ENCODE assay signal across 9 cellular contexts in genomic region chr1:22711591-22712501, GRCh38. TPM values are rescaled to one million over a fixed set of nuclear protein-coding genes. Genes with fewer than 3 reads are reported as not detected.
DNase-seq lines count a peak whose midpoint lies in the region; ATAC-seq, FAIRE-seq and TF ChIP-seq lines count a peak whose summit lies in the region.
"Had no signal": no experiment of that assay in that cellular context is flagged by ENCODE, and none has a peak within 500 bp of the region (broad histone marks: within the 10 kb centered on the region; RNA-seq: fewer than 3 reads in every experiment).

No MANE protein-coding gene starts in this region.

- no peaks in the 10 kb centered on the region for H3K9me1 ChIP-seq in K562 (ENCODE audit: control insufficient read depth, insufficient read depth, low read length)

- intact Hi-C loops in HCT116 (cut with micrococcal nuclease) (no loop called here), K562 (cut with micrococcal nuclease) (no loop called here)

- no peaks in the 10 kb centered on the region for H3K9me2 ChIP-seq in HCT116 (ENCODE audit: insufficient read depth)

- 24% methylated on average over 37 of the region's 53 CpGs for WGBS in K562 (ENCODE audit: insufficient coverage, low coverage, missing lambda C conversion rate)

- RAD21 ChIA-PET in HCT116 (lab: Charles Lee; ENCODE audit: low non-redundant PET in 1 of 2, low total read pairs in 2 of 2, uncharacterized antibody in 2 of 2, unreplicated experiment in 2 of 2), result no interaction called here

- peak overlapping the region; percentile 59 for H3K9ac ChIP-seq in HCT116 (ENCODE audit: low read length)
- no peak overlapping the region for H3K9ac ChIP-seq in K562 (ENCODE audit: insufficient read depth in 1 of 2, low read depth in 2 of 2, low read length in 2 of 2)

- H3K4me1 ChIP-seq in HCT116 (ENCODE audit: control insufficient read depth in 1 of 2, insufficient read depth in 2 of 2, low read length in 2 of 2) (peaks cover 0 to 15% of the 10 kb centered on the region in 2 experiments; a peak in 3 of 4 replicates), K562 (replicated peaks in 1 of 2; ENCODE audit: control insufficient read depth in 2 of 2, insufficient read depth in 2 of 2, low read length in 2 of 2) (peaks cover 0 to 25% of the 10 kb centered on the region in 2 experiments; a peak in 4 of 5 replicates)

- no peak for TF ChIP-seq EP300 in K562 (IDR thresholded peaks at IDR 0.05; ENCODE audit: low read length)

- TF ChIP-seq CTCF in AG04450 (IDR thresholded peaks at IDR 0.05; ENCODE audit: low read depth, low read length) (no peak), HCT116 (IDR thresholded peaks at IDR 0.05 in 2 of 3, conservative IDR thresholded peaks at IDR 0.05 in 1 of 3; ENCODE audit: borderline replicate concordance in 1 of 3, insufficient read depth in 1 of 3, low read depth in 2 of 3, low read length in 2 of 3) (no peak), K562 (IDR thresholded peaks at IDR 0.05 in 2 of 3, conservative IDR thresholded peaks at IDR 0.05 in 1 of 3; ENCODE audit: insufficient read depth in 2 of 3, low read depth in 1 of 3, low read length in 3 of 3) (no peak)

- peak; percentile 19 for ATAC-seq in HCT116
- no peak for ATAC-seq in K562
- no peak for ATAC-seq in GM18870 (IDR thresholded peaks at IDR 0.05; ENCODE audit: unreplicated experiment)
- no peak for ATAC-seq in HG02973 (IDR thresholded peaks at IDR 0.05; ENCODE audit: unreplicated experiment)

- H4K20me1 ChIP-seq in HCT116 (ENCODE audit: insufficient read depth) (no peaks in the 10 kb centered on the region), K562 (replicated peaks; ENCODE audit: control insufficient read depth, insufficient read depth, low read length) (peaks cover 46% of the 10 kb centered on the region)

- H3K9me3 ChIP-seq in AG04450 (ENCODE audit: control insufficient read depth, insufficient read depth, low read length) (no peaks in the 10 kb centered on the region; the same call in 1 of the 2 replicates), HCT116 (ENCODE audit: control insufficient read depth in 1 of 2, insufficient read depth in 1 of 2, low read depth in 1 of 2, low read length in 2 of 2) (no peaks in the 10 kb centered on the region), K562 (replicated peaks; ENCODE audit: control insufficient read depth, insufficient read depth, low read depth, low read length) (no peaks in the 10 kb centered on the region)

- FAIRE-seq in K562 (lab: Jason Lieb, UNC), result peak; percentile 46
- FAIRE-seq: endometrium had no signal

- CTCF ChIA-PET in AG04450 (lab: Charles Lee) (interaction anchor here (0.7 to 1.2 kb wide), 2 partner anchors 7 to 219 kb away, joined by 4 to 5 read pairs; no protein-coding TSS in a partner anchor), HCT116 (lab: Charles Lee) (interaction anchor here (1.1 kb wide), 1 partner anchor 150 kb away, joined by 3 read pairs; no protein-coding TSS in a partner anchor), K562 (lab: Yijun Ruan, JAX; ENCODE audit: low intra/inter-chr PET ratio) (no interaction called here)

- H3K36me3 ChIP-seq in HCT116 (ENCODE audit: control insufficient read depth in 1 of 2, insufficient read depth in 2 of 2, low read length in 2 of 2), result no peaks in the 10 kb centered on the region
- no peaks in the 10 kb centered on the region for H3K36me3 ChIP-seq in K562 (ENCODE audit: control insufficient read depth, insufficient read depth, low read length)

- H2AFZ ChIP-seq in HCT116 (ENCODE audit: low read depth, low read length, poor library complexity, severe bottlenecking), result no peak overlapping the region
- no peak overlapping the region for H2AFZ ChIP-seq in K562 (ENCODE audit: low read depth, low read length)

- H3K4me3 ChIP-seq in AG04450 (ENCODE audit: low read depth, low read length), result peak overlapping the region; percentile 69
- peak overlapping the region; percentile 40 to 65 for H3K4me3 ChIP-seq in HCT116 (replicated peaks in 1 of 2; ENCODE audit: low read depth in 1 of 2, low read length in 2 of 2)
- no peak overlapping the region for H3K4me3 ChIP-seq in K562

- TF ChIP-seq RAD21 in HCT116 (IDR thresholded peaks at IDR 0.05; ENCODE audit: low read depth) (no peak), K562 (CRISPR knock-in tag; conservative IDR thresholded peaks at IDR 0.05 in 1 of 2, IDR thresholded peaks at IDR 0.05 in 1 of 2) (no peak)

- in situ Hi-C loops in K562 (cut with MboI), result no loop called here

- no peak for DNase-seq in AG04450 (ENCODE audit: low read depth, low spot score)
- DNase-seq in HCT116 (ENCODE audit: low read depth, low spot score), result no peak
- DNase-seq in K562 (ENCODE audit: extremely low read depth in 1 of 4, low spot score in 3 of 4), result no peak
- peak; percentile 50 to 51 for DNase-seq in lung microvascular endothelial cell (ENCODE audit: low read depth in 2 of 2)
- no peak for DNase-seq in NK-92 treated with Interleukin-12 subunit alpha and Interleukin-12 subunit beta, amount 100 ng/mL, for 24 hours (lab: John Stamatoyannopoulos, UW)
- no peak for DNase-seq in stimulated activated naive CD4-positive, alpha-beta T cell (lab: John Stamatoyannopoulos, UW)

- BruUV-seq in HCT116 (replicated peaks; lab: Mats Ljungman, UMichigan) (TSS peak; percentile 54), K562 (replicated peaks; lab: Mats Ljungman, UMichigan) (no TSS peak)

- no peaks in the 10 kb centered on the region for H3K79me2 ChIP-seq in HCT116 (ENCODE audit: insufficient read depth, low read length)
- H3K79me2 ChIP-seq in K562 (ENCODE audit: control insufficient read depth, insufficient read depth, low read length), result no peaks in the 10 kb centered on the region

- POLR2A ChIA-PET in AG04450 (lab: Yijun Ruan, JAX), result interaction anchor here (1.0 to 1.9 kb wide), 3 partner anchors 17 to 149 kb away, joined by 3 to 5 read pairs (median 4); no protein-coding TSS in a partner anchor
- POLR2A ChIA-PET in HCT116 (lab: Charles Lee), result no interaction called here
- POLR2A ChIA-PET in K562 (lab: Yijun Ruan, JAX), result interaction anchor here (0.8 to 1.4 kb wide), 2 partner anchors 12 to 15 kb away, joined by 3 to 5 read pairs; no protein-coding TSS in a partner anchor

- H3K4me2 ChIP-seq in HCT116 (ENCODE audit: low read length) (peak overlapping the region; percentile 94), K562 (ENCODE audit: insufficient read depth, low read length) (no peak overlapping the region)

- H3K27me3 ChIP-seq in AG04450 (ENCODE audit: control insufficient read depth, insufficient read depth, low read length) (no peaks in the 10 kb centered on the region), HCT116 (ENCODE audit: insufficient read depth, low read length) (no peaks in the 10 kb centered on the region), K562 (ENCODE audit: control insufficient read depth in 2 of 2, insufficient read depth in 2 of 2, low read length in 2 of 2) (peaks cover 36 to 65% of the 10 kb centered on the region in 2 experiments)

- no peak for TF ChIP-seq POLR2A in HCT116 (IDR thresholded peaks at IDR 0.05; ENCODE audit: borderline replicate concordance, extremely low read depth, insufficient read depth, insufficient read length)
- TF ChIP-seq POLR2A in K562 (conservative IDR thresholded peaks at IDR 0.05), result no peak

- peak overlapping the region; percentile 31 for H3K27ac ChIP-seq in AG04450 (ENCODE audit: low read depth, low read length)
- no peak overlapping the region; the same call in 1 of the 2 replicates for H3K27ac ChIP-seq in HCT116 (ENCODE audit: low read depth, low read length)
- H3K27ac ChIP-seq in K562 (ENCODE audit: extremely low read depth, low read depth, low read length), result no peak overlapping the region

RNA-seq across cellular contexts. Expression of gene EPHB2, which starts 1.2 kb away (rescaled TPM):
- 30.9 and 41.7 TPM in 2 replicates for polyA plus RNA-seq in AG04450 (2011; rRNA removed)
- 90.5 and 127 TPM in 2 replicates for polyA minus RNA-seq in AG04450 (2011; rRNA and poly(A)+ RNA removed)
- total RNA-seq in HCT116 (2021; ENCODE audit: unreplicated experiment), result 19.5 TPM
- polyA plus RNA-seq in HCT116 (2012), result 19.4 and 22.0 TPM in 2 replicates
- total RNA-seq in K562 (2011; cell fraction: chromatin; rRNA removed; ENCODE audit: low replicate concordance), result 0.23 TPM in 1 of 2 replicates, not detected in the other
- not detected in 2 replicates for total RNA-seq in K562 (2011; cell fraction: nucleolus; rRNA removed)
- total RNA-seq in K562 (2011; cell fraction: nucleoplasm; rRNA removed), result not detected in 2 replicates
- not detected in 2 replicates for total RNA-seq in K562 (2014; rRNA removed)
- not detected in 2 replicates for total RNA-seq in K562 (2014; rRNA removed; fragmentation: Illumina TruSeq; extraction: Trizol)
- not detected in 2 replicates for total RNA-seq in K562 (2015; rRNA removed; fragmentation: Illumina TruSeq; extraction: Trizol)
- total RNA-seq in K562 (2021), result not detected in 2 replicates
- 0.05 TPM in 1 of 2 replicates, not detected in the other for polyA plus RNA-seq in K562 (2011; rRNA removed)
- 0.03 TPM in 1 of 2 replicates, not detected in the other for polyA plus RNA-seq in K562 (2011; cell fraction: cytosol; rRNA removed)
- polyA plus RNA-seq in K562 (2011; cell fraction: nucleus; rRNA removed), result not detected in 2 replicates
- polyA plus RNA-seq in K562 (2012), result 0.03 and 0.18 TPM in 2 replicates
- not detected in 2 replicates for polyA plus RNA-seq in K562 (2014; fragmentation: Illumina TruSeq; extraction: Trizol)
- not detected for polyA plus RNA-seq in K562 (2014; fragmentation: Nextera tagmentation; extraction: Ambion mirVana)
- not detected in 2 replicates for polyA plus RNA-seq in K562 (2014; rRNA removed)
- not detected in 2 replicates for polyA minus RNA-seq in K562 (2011; rRNA and poly(A)+ RNA removed)
- polyA minus RNA-seq in K562 (2011; cell fraction: cytosol; rRNA and poly(A)+ RNA removed), result not detected in 2 replicates
- polyA minus RNA-seq in K562 (2011; cell fraction: nucleus; rRNA and poly(A)+ RNA removed), result not detected in 2 replicates
- 18.7 and 20.9 TPM in 2 replicates for total RNA-seq in lung microvascular endothelial cell

RNA-seq across cellular contexts. Expression of gene C1QB, which starts 58.8 kb away (rescaled TPM):
- polyA plus RNA-seq in AG04450 (2011; rRNA removed) (not detected in 2 replicates), K562 (2011; rRNA removed) (not detected in 2 replicates), K562 (2014; fragmentation: Illumina TruSeq; extraction: Trizol) (not detected in 2 replicates), K562 (2014; fragmentation: Nextera tagmentation; extraction: Ambion mirVana) (not detected), K562 (2014; rRNA removed) (not detected in 2 replicates)
- polyA minus RNA-seq in AG04450 (2011; rRNA and poly(A)+ RNA removed), result not detected in 2 replicates
- total RNA-seq in HCT116 (2021; ENCODE audit: unreplicated experiment) (0.32 TPM), K562 (2014; rRNA removed) (not detected in 2 replicates), K562 (2014; rRNA removed; fragmentation: Illumina TruSeq; extraction: Trizol) (not detected in 2 replicates), K562 (2015; rRNA removed; fragmentation: Illumina TruSeq; extraction: Trizol) (not detected in 2 replicates), K562 (2021) (0.51 and 0.55 TPM in 2 replicates), lung microvascular endothelial cell (not detected in 2 replicates)
- not detected in 2 replicates for polyA plus RNA-seq in HCT116 (2012)
- not detected in 2 replicates for total RNA-seq in K562 (2011; cell fraction: chromatin; rRNA removed; ENCODE audit: low replicate concordance)
- not detected in 2 replicates for total RNA-seq in K562 (2011; cell fraction: nucleolus; rRNA removed)
- not detected in 2 replicates for total RNA-seq in K562 (2011; cell fraction: nucleoplasm; rRNA removed)
- not detected in 2 replicates for polyA plus RNA-seq in K562 (2011; cell fraction: cytosol; rRNA removed)
- not detected in 2 replicates for polyA plus RNA-seq in K562 (2011; cell fraction: nucleus; rRNA removed)
- polyA plus RNA-seq in K562 (2012), result not detected in 2 replicates
- polyA minus RNA-seq in K562 (2011; rRNA and poly(A)+ RNA removed), result not detected in 2 replicates
- polyA minus RNA-seq in K562 (2011; cell fraction: cytosol; rRNA and poly(A)+ RNA removed), result not detected in 2 replicates
- polyA minus RNA-seq in K562 (2011; cell fraction: nucleus; rRNA and poly(A)+ RNA removed), result not detected in 2 replicates

Comparison
In these comparisons a context has a peak if more than half of its experiments do, and no peak if none do; other contexts are left out.
1. DNase-seq: peak in lung microvascular endothelial cell (2 of 2); none in AG04450 (single experiment), HCT116 (single experiment), K562 (0 of 4), NK-92 treated with Interleukin-12 subunit alpha and Interleukin-12 subunit beta, amount 100 ng/mL, for 24 hours (single experiment) and stimulated activated naive CD4-positive, alpha-beta T cell (0 of 6).
2. RNA of gene EPHB2, which starts 1.2 kb away (total RNA-seq): 19.5 TPM in HCT116 (single experiment) and 18.7 to 20.9 TPM in lung microvascular endothelial cell; 0.23 TPM in K562; every median in the first group is over 10 times any median in the second.